In the genomic region with DNA sequence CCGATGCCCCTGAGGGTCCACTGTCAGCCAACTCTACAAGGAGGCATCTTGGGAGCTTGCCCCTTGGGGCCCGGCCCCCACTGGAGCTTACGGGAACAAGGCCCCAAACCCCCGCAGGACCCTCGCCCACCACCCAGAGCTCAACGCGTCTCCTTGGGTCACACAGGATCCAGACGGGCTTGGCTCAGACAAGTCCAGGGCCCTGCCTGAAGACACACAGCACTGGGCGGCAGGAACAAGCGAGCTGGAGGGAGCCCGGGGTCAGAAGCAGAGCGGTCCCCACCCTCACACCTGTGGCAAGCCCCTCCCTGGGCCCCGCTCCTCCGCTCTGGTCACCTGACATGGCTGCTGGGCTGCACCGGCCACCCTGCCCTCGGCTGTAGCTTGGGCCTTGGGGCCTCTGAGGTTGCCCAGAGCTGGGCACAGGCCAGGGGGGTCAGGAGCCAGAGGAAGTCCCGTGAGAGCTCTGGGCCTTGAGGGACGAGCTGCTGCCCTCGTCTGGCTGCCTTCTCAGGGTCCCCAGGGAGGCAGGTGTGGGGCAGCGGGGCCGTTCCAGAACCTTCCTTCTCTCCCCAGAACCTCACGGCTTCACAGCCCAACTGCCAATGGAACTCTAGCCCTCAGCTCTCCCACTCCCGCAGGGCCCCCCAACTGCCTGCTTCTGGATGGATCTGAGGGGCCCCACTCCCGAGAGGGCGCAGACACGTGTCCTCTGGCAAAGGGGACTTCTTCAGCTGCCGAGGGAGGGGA, we compare ENCODE assay signal across 23 cellular contexts. TPM values are rescaled to one million over a fixed set of nuclear protein-coding genes. Genes with fewer than 3 reads are reported as not detected.
"Had no signal": no experiment of that assay in that cellular context is flagged by ENCODE, and none has a peak within 500 bp of the region (broad histone marks: within the 10 kb centered on the region; RNA-seq: fewer than 3 reads in every experiment).

Gene CCDC154, minus strand, starts transcription at position 577 of the 750 bp plus-strand sequence. Its CDS starts 234 bp downstream, at position 343.

- H3K27ac ChIP-seq: brain microvascular endothelial cell, coronary artery, foreskin keratinocyte, right atrium auricular region had no signal

- H3K4me3 ChIP-seq: coronary artery, right atrium auricular region had no signal

- ATAC-seq: activated CD8-positive, alpha-beta T cell treated with anti-CD3 and anti-CD28 coated beads, Interleukin-2, amount 10 ng/mL, durations not matched to agents 7 days and 5 days; foreskin keratinocyte; left ventricle myocardium superior had no signal

- H3K4me1 Mint-ChIP-seq: activated naive CD8-positive, alpha-beta T cell treated with anti-CD3 and anti-CD28 coated beads, Interleukin-2, amount 10 ng/mL, durations not matched to agents 7 days and 5 days; central memory CD8-positive, alpha-beta T cell; T-helper 17 cell had no signal

- DNase-seq: activated CD4-positive, alpha-beta T cell treated with anti-CD3 and anti-CD28 coated beads for 4 hours; activated CD8-positive, alpha-beta memory T cell treated with anti-CD3 and anti-CD28 coated beads, Interleukin-2, amount 50 U/mL, for 48 hours; activated CD8-positive, alpha-beta T cell treated with anti-CD3 and anti-CD28 coated beads, Interleukin-2, amount 10 ng/mL, durations not matched to agents 7 days and 5 days; activated naive CD4-positive, alpha-beta T cell; activated naive CD8-positive, alpha-beta T cell treated with anti-CD3 and anti-CD28 coated beads, Interleukin-2, amount 10 ng/mL, durations not matched to agents 7 days and 5 days; anterior cingulate cortex; brain microvascular endothelial cell; effector memory CD4-positive, alpha-beta T cell; foreskin keratinocyte; glutamatergic neuron; hypothalamus; left ventricle myocardium superior; mesenchymal stem cell; natural killer cell; occipital lobe; stimulated activated CD4-positive, alpha-beta T cell treated with anti-CD3 and anti-CD28 coated beads, Interleukin-2, amount 100 ng/mL, for 48 hours; stimulated activated naive CD4-positive, alpha-beta T cell treated with Interleukin-2 at 50 U/mL for 16 hours; T-helper 17 cell had no signal

- H3K27ac Mint-ChIP-seq: activated CD8-positive, alpha-beta T cell treated with anti-CD3 and anti-CD28 coated beads, Interleukin-2, amount 10 ng/mL, durations not matched to agents 7 days and 5 days; activated naive CD8-positive, alpha-beta T cell treated with anti-CD3 and anti-CD28 coated beads, Interleukin-2, amount 10 ng/mL, durations not matched to agents 7 days and 5 days; activated T-helper 1 cell treated with anti-CD3 and anti-CD28 coated beads, Interleukin-12 subunit alpha, Interleukin-12 subunit beta, Interleukin-2, Interleukin-4 antibody, amounts not matched to agents 30 ng/mL and 10 ng/mL and 1 ng/mL, durations not matched to agents 14 hours and 24 hours and 36 hours; T-helper 17 cell; type B pancreatic cell had no signal

- H3K4me1 ChIP-seq: foreskin keratinocyte, right atrium auricular region had no signal

- H3K36me3 Mint-ChIP-seq: activated naive CD8-positive, alpha-beta T cell treated with anti-CD3 and anti-CD28 coated beads, Interleukin-2, amount 10 ng/mL, durations not matched to agents 7 days and 5 days; natural killer cell; type B pancreatic cell had no signal

- H3K9me3 Mint-ChIP-seq: activated naive CD8-positive, alpha-beta T cell treated with anti-CD3 and anti-CD28 coated beads, Interleukin-2, amount 10 ng/mL, durations not matched to agents 7 days and 5 days; activated T-helper 1 cell treated with anti-CD3 and anti-CD28 coated beads, Interleukin-12 subunit alpha, Interleukin-12 subunit beta, Interleukin-2, Interleukin-4 antibody, amounts not matched to agents 30 ng/mL and 10 ng/mL and 1 ng/mL, durations not matched to agents 14 hours and 24 hours and 36 hours; central memory CD8-positive, alpha-beta T cell; natural killer cell; type B pancreatic cell had no signal

- H3K9me3 ChIP-seq: right atrium auricular region had no signal

- H3K27me3 Mint-ChIP-seq: activated naive CD8-positive, alpha-beta T cell treated with anti-CD3 and anti-CD28 coated beads, Interleukin-2, amount 10 ng/mL, durations not matched to agents 7 days and 5 days; central memory CD8-positive, alpha-beta T cell; T-helper 17 cell; type B pancreatic cell had no signal

- H3K27me3 ChIP-seq: brain microvascular endothelial cell, foreskin keratinocyte, right atrium auricular region had no signal

- H3K4me3 Mint-ChIP-seq: activated CD8-positive, alpha-beta T cell treated with anti-CD3 and anti-CD28 coated beads, Interleukin-2, amount 10 ng/mL, durations not matched to agents 7 days and 5 days; activated naive CD8-positive, alpha-beta T cell treated with anti-CD3 and anti-CD28 coated beads, Interleukin-2, amount 10 ng/mL, durations not matched to agents 7 days and 5 days; activated T-helper 1 cell treated with anti-CD3 and anti-CD28 coated beads, Interleukin-12 subunit alpha, Interleukin-12 subunit beta, Interleukin-2, Interleukin-4 antibody, amounts not matched to agents 30 ng/mL and 10 ng/mL and 1 ng/mL, durations not matched to agents 14 hours and 24 hours and 36 hours; central memory CD8-positive, alpha-beta T cell; natural killer cell; T-helper 17 cell; type B pancreatic cell had no signal

RNA-seq across cellular contexts. Expression of gene CCDC154, which starts in this region (rescaled TPM):
- total RNA-seq: right atrium auricular region had no signal
